ENCODE assay signal across 1 cellular context in the genomic region with DNA sequence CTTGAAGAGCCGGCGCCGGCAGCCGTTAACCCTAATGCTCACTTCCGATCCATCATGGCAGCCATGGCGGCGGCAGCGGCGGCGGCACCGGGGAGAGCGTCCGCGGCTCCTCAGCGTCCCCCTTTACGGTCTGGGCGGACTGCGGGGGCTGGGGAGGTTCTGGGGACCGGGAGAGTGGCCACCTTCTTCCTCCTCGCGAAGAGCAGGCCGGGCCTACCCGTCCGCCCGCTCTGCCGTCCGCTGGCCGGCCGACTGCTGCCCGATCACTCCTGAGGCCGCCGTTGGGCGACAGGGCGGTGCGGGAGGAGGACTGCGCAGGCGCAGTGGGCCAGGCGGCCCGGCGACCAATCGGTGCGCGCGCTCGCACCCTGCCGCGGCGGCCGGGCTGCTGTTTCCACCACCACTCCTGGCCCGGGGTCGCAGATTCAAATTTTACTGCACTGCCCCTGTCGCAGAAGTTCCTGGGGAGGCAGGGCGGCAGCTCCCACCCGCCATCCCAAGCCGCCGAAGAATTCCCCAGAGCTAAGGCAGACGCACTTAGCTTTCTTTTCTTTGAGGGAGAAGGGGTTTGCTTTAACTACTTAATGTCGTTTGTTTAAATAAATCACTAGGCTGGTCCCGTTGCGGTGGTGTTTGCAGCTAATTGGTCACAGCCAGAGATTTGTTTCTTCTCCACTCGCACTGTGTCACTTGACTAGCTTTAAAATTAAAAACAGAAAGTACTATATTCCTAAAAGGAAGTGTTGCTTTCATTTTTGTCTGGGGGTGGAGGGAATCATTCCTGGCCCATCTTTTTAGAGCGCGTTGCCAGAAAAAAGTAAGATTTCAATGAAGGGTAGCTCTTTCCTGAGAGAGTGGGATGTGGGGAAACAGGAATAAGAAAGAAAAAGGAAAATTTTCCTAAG.
TF ChIP-seq lines count a peak whose summit lies in the region.

A gene (minus strand): TSS at position 290 of the 905 bp plus-strand sequence. CDS start 452 bp downstream, outside the sequence.

TF ChIP-seq in HepG2, 621 proteins besides CTCF, POLR2A, EP300 and RAD21 (continues in another document):
- TF ChIP-seq, protein P1, sequence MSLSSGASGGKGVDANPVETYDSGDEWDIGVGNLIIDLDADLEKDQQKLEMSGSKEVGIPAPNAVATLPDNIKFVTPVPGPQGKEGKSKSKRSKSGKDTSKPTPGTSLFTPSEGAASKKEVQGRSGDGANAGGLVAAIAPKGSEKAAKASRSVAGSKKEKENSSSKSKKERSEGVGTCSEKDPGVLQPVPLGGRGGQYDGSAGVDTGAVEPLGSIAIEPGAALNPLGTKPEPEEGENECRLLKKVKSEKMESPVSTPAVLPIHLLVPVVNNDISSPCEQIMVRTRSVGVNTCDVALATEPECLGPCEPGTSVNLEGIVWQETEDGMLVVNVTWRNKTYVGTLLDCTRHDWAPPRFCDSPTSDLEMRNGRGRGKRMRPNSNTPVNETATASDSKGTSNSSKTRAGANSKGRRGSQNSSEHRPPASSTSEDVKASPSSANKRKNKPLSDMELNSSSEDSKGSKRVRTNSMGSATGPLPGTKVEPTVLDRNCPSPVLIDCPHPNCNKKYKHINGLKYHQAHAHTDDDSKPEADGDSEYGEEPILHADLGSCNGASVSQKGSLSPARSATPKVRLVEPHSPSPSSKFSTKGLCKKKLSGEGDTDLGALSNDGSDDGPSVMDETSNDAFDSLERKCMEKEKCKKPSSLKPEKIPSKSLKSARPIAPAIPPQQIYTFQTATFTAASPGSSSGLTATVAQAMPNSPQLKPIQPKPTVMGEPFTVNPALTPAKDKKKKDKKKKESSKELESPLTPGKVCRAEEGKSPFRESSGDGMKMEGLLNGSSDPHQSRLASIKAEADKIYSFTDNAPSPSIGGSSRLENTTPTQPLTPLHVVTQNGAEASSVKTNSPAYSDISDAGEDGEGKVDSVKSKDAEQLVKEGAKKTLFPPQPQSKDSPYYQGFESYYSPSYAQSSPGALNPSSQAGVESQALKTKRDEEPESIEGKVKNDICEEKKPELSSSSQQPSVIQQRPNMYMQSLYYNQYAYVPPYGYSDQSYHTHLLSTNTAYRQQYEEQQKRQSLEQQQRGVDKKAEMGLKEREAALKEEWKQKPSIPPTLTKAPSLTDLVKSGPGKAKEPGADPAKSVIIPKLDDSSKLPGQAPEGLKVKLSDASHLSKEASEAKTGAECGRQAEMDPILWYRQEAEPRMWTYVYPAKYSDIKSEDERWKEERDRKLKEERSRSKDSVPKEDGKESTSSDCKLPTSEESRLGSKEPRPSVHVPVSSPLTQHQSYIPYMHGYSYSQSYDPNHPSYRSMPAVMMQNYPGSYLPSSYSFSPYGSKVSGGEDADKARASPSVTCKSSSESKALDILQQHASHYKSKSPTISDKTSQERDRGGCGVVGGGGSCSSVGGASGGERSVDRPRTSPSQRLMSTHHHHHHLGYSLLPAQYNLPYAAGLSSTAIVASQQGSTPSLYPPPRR (CRISPR knock-in tag; IDR thresholded peaks at IDR 0.05; ENCODE audit: borderline replicate concordance) = peak; percentile 61
- TF ChIP-seq, protein P2, sequence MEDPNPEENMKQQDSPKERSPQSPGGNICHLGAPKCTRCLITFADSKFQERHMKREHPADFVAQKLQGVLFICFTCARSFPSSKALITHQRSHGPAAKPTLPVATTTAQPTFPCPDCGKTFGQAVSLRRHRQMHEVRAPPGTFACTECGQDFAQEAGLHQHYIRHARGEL (CRISPR knock-in tag; IDR thresholded peaks at IDR 0.05) = no peak
- TF ChIP-seq ZNF549 (CRISPR knock-in tag; IDR thresholded peaks at IDR 0.05) (no peak), CBX5 (CRISPR knock-in tag; IDR thresholded peaks at IDR 0.05; ENCODE audit: borderline replicate concordance) (no peak), ZNF138 (CRISPR knock-in tag; IDR thresholded peaks at IDR 0.05; ENCODE audit: low read depth) (peak; percentile 27; the same call in 1 of the 2 replicates), ZNF724P (CRISPR knock-in tag; IDR thresholded peaks at IDR 0.05; ENCODE audit: borderline replicate concordance) (no peak; the same call in 1 of the 2 replicates), KDM6A (CRISPR knock-in tag; IDR thresholded peaks at IDR 0.05; ENCODE audit: low read depth) (no peak), NONO (IDR thresholded peaks at IDR 0.05) (no peak), NONO (CRISPR knock-in tag; conservative IDR thresholded peaks at IDR 0.05) (peak; percentile 37; the same call in 1 of the 2 replicates), GTF3A (CRISPR knock-in tag; conservative IDR thresholded peaks at IDR 0.05) (no peak), SP1 (IDR thresholded peaks at IDR 0.05) (no peak), SP1 (CRISPR knock-in tag; IDR thresholded peaks at IDR 0.05) (no peak; the same call in 1 of the 2 replicates), ZNF652 (CRISPR knock-in tag; IDR thresholded peaks at IDR 0.05; ENCODE audit: borderline replicate concordance, low read depth) (0 out of 2 replicates have a peak, but pooled peaks have one; percentile 6), BORCS8-MEF2B (CRISPR knock-in tag; IDR thresholded peaks at IDR 0.05) (peak; percentile 62; the same call in 1 of the 2 replicates), ZZZ3 (CRISPR knock-in tag; IDR thresholded peaks at IDR 0.05; ENCODE audit: borderline replicate concordance) (no peak), ZNF263 (CRISPR knock-in tag; IDR thresholded peaks at IDR 0.05) (0 out of 2 replicates have a peak, but pooled peaks have one; percentile 28), HMG20B (CRISPR knock-in tag; conservative IDR thresholded peaks at IDR 0.05) (no peak), MIXL1 (CRISPR knock-in tag; IDR thresholded peaks at IDR 0.05) (no peak), ZNF572 (CRISPR knock-in tag; IDR thresholded peaks at IDR 0.05) (no peak), TBX3 (IDR thresholded peaks at IDR 0.05; ENCODE audit: borderline replicate concordance) (no peak), PPARG (CRISPR knock-in tag; conservative IDR thresholded peaks at IDR 0.05) (no peak), NFE2L1 (CRISPR knock-in tag; IDR thresholded peaks at IDR 0.05; ENCODE audit: borderline replicate concordance) (no peak), ZNF160 (CRISPR knock-in tag; IDR thresholded peaks at IDR 0.05) (no peak), SIN3A (IDR thresholded peaks at IDR 0.05; ENCODE audit: borderline replicate concordance, low read depth, low read length) (peak; percentile 71; the same call in 1 of the 2 replicates), ZFP36L2 (CRISPR knock-in tag; IDR thresholded peaks at IDR 0.05) (no peak), ZNF83 (CRISPR knock-in tag; IDR thresholded peaks at IDR 0.05; ENCODE audit: borderline replicate concordance) (peak; percentile 47; the same call in 1 of the 2 replicates), MAZ (IDR thresholded peaks at IDR 0.05; ENCODE audit: borderline replicate concordance, low read depth, low read length) (0 out of 2 replicates have a peak, but pooled peaks have one; percentile 36), MAZ (CRISPR knock-in tag; IDR thresholded peaks at IDR 0.05; ENCODE audit: low read depth) (no peak; the same call in 1 of the 2 replicates), ZNF292 (CRISPR knock-in tag; IDR thresholded peaks at IDR 0.05; ENCODE audit: borderline replicate concordance, low read depth) (peak; percentile 27; the same call in 1 of the 2 replicates), FOSL2 (CRISPR knock-in tag; IDR thresholded peaks at IDR 0.05) (peak; percentile 15; the same call in 1 of the 2 replicates), SP4 (CRISPR knock-in tag; IDR thresholded peaks at IDR 0.05) (peak; percentile 83), SAP130 (CRISPR knock-in tag; IDR thresholded peaks at IDR 0.05; ENCODE audit: low read depth) (peak; percentile 58), GABPB1 (CRISPR knock-in tag; IDR thresholded peaks at IDR 0.05) (peak; percentile 85), DPF2 (CRISPR knock-in tag; IDR thresholded peaks at IDR 0.05; ENCODE audit: borderline replicate concordance, low read depth) (no peak), ZFP1 (CRISPR knock-in tag; IDR thresholded peaks at IDR 0.05) (no peak), ZNF264 (CRISPR knock-in tag; IDR thresholded peaks at IDR 0.05) (no peak)
- TF ChIP-seq, protein P3, sequence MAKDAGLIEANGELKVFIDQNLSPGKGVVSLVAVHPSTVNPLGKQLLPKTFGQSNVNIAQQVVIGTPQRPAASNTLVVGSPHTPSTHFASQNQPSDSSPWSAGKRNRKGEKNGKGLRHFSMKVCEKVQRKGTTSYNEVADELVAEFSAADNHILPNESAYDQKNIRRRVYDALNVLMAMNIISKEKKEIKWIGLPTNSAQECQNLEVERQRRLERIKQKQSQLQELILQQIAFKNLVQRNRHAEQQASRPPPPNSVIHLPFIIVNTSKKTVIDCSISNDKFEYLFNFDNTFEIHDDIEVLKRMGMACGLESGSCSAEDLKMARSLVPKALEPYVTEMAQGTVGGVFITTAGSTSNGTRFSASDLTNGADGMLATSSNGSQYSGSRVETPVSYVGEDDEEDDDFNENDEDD (CRISPR knock-in tag; IDR thresholded peaks at IDR 0.05; ENCODE audit: borderline replicate concordance) = peak; percentile 62; the same call in 1 of the 2 replicates
- TF ChIP-seq, protein P4, sequence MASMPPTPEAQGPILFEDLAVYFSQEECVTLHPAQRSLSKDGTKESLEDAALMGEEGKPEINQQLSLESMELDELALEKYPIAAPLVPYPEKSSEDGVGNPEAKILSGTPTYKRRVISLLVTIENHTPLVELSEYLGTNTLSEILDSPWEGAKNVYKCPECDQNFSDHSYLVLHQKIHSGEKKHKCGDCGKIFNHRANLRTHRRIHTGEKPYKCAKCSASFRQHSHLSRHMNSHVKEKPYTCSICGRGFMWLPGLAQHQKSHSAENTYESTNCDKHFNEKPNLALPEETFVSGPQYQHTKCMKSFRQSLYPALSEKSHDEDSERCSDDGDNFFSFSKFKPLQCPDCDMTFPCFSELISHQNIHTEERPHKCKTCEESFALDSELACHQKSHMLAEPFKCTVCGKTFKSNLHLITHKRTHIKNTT (CRISPR knock-in tag; IDR thresholded peaks at IDR 0.05) = no peak
- TF ChIP-seq, protein P5, sequence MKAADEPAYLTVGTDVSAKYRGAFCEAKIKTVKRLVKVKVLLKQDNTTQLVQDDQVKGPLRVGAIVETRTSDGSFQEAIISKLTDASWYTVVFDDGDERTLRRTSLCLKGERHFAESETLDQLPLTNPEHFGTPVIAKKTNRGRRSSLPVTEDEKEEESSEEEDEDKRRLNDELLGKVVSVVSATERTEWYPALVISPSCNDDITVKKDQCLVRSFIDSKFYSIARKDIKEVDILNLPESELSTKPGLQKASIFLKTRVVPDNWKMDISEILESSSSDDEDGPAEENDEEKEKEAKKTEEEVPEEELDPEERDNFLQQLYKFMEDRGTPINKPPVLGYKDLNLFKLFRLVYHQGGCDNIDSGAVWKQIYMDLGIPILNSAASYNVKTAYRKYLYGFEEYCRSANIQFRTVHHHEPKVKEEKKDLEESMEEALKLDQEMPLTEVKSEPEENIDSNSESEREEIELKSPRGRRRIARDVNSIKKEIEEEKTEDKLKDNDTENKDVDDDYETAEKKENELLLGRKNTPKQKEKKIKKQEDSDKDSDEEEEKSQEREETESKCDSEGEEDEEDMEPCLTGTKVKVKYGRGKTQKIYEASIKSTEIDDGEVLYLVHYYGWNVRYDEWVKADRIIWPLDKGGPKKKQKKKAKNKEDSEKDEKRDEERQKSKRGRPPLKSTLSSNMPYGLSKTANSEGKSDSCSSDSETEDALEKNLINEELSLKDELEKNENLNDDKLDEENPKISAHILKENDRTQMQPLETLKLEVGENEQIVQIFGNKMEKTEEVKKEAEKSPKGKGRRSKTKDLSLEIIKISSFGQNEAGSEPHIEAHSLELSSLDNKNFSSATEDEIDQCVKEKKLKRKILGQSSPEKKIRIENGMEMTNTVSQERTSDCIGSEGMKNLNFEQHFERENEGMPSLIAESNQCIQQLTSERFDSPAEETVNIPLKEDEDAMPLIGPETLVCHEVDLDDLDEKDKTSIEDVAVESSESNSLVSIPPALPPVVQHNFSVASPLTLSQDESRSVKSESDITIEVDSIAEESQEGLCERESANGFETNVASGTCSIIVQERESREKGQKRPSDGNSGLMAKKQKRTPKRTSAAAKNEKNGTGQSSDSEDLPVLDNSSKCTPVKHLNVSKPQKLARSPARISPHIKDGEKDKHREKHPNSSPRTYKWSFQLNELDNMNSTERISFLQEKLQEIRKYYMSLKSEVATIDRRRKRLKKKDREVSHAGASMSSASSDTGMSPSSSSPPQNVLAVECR (CRISPR knock-in tag; IDR thresholded peaks at IDR 0.05; ENCODE audit: borderline replicate concordance) = peak; percentile 88; the same call in 1 of the 2 replicates
- TF ChIP-seq, protein P6, sequence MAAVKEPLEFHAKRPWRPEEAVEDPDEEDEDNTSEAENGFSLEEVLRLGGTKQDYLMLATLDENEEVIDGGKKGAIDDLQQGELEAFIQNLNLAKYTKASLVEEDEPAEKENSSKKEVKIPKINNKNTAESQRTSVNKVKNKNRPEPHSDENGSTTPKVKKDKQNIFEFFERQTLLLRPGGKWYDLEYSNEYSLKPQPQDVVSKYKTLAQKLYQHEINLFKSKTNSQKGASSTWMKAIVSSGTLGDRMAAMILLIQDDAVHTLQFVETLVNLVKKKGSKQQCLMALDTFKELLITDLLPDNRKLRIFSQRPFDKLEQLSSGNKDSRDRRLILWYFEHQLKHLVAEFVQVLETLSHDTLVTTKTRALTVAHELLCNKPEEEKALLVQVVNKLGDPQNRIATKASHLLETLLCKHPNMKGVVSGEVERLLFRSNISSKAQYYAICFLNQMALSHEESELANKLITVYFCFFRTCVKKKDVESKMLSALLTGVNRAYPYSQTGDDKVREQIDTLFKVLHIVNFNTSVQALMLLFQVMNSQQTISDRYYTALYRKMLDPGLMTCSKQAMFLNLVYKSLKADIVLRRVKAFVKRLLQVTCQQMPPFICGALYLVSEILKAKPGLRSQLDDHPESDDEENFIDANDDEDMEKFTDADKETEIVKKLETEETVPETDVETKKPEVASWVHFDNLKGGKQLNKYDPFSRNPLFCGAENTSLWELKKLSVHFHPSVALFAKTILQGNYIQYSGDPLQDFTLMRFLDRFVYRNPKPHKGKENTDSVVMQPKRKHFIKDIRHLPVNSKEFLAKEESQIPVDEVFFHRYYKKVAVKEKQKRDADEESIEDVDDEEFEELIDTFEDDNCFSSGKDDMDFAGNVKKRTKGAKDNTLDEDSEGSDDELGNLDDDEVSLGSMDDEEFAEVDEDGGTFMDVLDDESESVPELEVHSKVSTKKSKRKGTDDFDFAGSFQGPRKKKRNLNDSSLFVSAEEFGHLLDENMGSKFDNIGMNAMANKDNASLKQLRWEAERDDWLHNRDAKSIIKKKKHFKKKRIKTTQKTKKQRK (IDR thresholded peaks at IDR 0.05; ENCODE audit: low read length) = no peak
- TF ChIP-seq, protein P7, sequence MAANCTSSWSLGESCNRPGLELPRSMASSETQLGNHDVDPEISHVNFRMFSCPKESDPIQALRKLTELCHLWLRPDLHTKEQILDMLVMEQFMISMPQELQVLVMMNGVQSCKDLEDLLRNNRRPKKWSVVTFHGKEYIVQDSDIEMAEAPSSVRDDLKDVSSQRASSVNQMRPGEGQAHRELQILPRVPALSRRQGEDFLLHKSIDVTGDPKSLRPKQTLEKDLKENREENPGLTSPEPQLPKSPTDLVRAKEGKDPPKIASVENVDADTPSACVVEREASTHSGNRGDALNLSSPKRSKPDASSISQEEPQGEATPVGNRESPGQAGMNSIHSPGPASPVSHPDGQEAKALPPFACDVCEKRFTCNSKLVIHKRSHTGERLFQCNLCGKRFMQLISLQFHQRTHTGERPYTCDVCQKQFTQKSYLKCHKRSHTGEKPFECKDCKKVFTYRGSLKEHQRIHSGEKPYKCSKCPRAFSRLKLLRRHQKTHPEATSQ (CRISPR knock-in tag; IDR thresholded peaks at IDR 0.05; ENCODE audit: borderline replicate concordance) = no peak
